In the genomic region with DNA sequence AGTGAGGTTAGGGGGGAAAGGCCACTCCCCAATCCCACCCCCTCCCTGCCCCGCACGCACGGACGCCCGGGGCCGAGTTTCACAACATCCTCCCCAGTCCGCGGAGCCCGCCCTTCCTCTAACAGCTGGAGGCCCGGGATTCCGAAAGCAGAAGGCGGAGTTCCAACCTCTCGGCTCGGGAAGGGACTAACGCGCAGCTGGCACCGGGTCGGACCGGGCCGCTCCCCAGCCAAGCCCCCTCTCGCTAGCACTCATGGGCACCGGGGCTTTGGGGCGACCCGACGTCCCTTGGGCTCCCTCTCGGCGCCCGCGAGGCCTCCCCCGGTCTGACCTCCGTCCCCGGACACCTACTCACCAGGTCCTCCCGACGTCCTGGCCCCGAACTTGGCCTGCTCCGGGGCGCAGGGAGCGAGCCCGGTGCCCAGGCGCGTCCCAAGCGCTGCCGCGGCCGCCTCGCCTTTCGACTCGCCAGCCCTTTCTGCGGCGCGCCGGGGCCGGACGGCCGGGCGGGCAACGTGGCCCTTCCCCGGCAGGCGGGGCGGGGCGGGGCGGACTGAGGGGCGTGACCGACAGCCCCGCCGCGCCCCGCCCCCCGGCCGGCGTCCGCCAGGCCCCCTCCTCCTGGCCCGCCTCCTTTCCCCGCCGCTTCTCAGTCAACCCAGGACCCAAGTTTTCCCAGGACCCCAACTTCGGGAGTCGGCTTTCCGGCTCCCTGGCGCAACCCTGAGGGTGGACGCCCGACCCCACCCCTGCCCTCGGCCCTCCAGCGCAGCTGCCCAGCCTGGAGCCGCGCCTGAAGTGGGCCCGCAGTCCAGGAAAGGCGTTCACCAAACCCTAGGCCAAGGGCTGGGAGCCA, we compare ENCODE assay signal across 8 cellular contexts. TPM values are rescaled to one million over a fixed set of nuclear protein-coding genes. Genes with fewer than 3 reads are reported as not detected.
DNase-seq lines count a peak whose midpoint lies in the region; ATAC-seq and TF ChIP-seq lines count a peak whose summit lies in the region.

Gene MGAT1 (minus strand): TSS at position 482 of the 856 bp plus-strand sequence. CDS start 9,835 bp downstream, outside the sequence.

- TF ChIP-seq CTCF in endodermal cell (conservative IDR thresholded peaks at IDR 0.05) (no peak), mesothelial cell of epicardium (IDR thresholded peaks at IDR 0.05; ENCODE audit: unreplicated experiment) (no peak)

- DNase-seq in 8988T (peak; percentile 93), NCI-H748 treated with DMSO at 0.1 percent for 48 hours (lab: John Stamatoyannopoulos, UW) (peak; percentile 36), endodermal cell (peak; percentile 91), mesothelial cell of epicardium (ENCODE audit: low spot score in 2 of 2, unreplicated experiment in 2 of 2) (peak; percentile 76 to 82)
- DNase-seq in activated CD8-positive, alpha-beta memory T cell treated with anti-CD3 and anti-CD28 coated beads for 48 hours (ENCODE audit: low read depth in 2 of 3, low spot score in 2 of 3), result peak; percentile 59 to 62 (median 61)
- DNase-seq in stimulated activated CD8-positive, alpha-beta memory T cell treated with anti-CD3 and anti-CD28 coated beads, Interleukin-15, amount 100 ng/mL, for 48 hours (ENCODE audit: low read depth in 2 of 2), result peak; percentile 64 to 74

- ATAC-seq in GM18511 (IDR thresholded peaks at IDR 0.05; ENCODE audit: unreplicated experiment) (peak; percentile 43), HG03064 (IDR thresholded peaks at IDR 0.05; ENCODE audit: low read depth, unreplicated experiment) (peak; percentile 34)

- peak within 1 kb of the TSS; percentile 95 for H3K27ac Mint-ChIP-seq in endodermal cell
- peak within 1 kb of the TSS; percentile 96 for H3K27ac Mint-ChIP-seq in mesothelial cell of epicardium

- peak within 1 kb of the TSS; percentile 83 for H3K9ac ChIP-seq in endodermal cell (ENCODE audit: extremely low read depth, low read length, poor library complexity, severe bottlenecking)

- H3K4me1 Mint-ChIP-seq in endodermal cell, result peaks cover 51% of the 10 kb centered on the region
- peaks cover 53% of the 10 kb centered on the region for H3K4me1 Mint-ChIP-seq in mesothelial cell of epicardium

- H3K36me3 Mint-ChIP-seq in endodermal cell (ENCODE audit: low read depth) (peaks cover 45% of the 10 kb centered on the region), mesothelial cell of epicardium (peaks cover 8% of the 10 kb centered on the region)

- 0 to 1% methylated on average over 13 to 87 of the region's 87 CpGs for WGBS in endodermal cell (ENCODE audit: insufficient coverage in 1 of 2, insufficient read length in 1 of 2), 2 experiments

- H3K27me3 Mint-ChIP-seq in endodermal cell (ENCODE audit: insufficient read depth) (no peaks in the 10 kb centered on the region), mesothelial cell of epicardium (ENCODE audit: low read depth) (no peaks in the 10 kb centered on the region)

- H3K27me3 ChIP-seq in endodermal cell (ENCODE audit: control insufficient read depth, insufficient read depth, low read length, poor library complexity, severe bottlenecking), result no peaks in the 10 kb centered on the region

- peak within 1 kb of the TSS; percentile 89 for H3K4me3 ChIP-seq in endodermal cell (ENCODE audit: low read length)

- H3K9me3 ChIP-seq in endodermal cell (ENCODE audit: control insufficient read depth, low read length), result no peaks in the 10 kb centered on the region

- H3K4me1 ChIP-seq in endodermal cell (ENCODE audit: control insufficient read depth, insufficient read depth, low read length), result peaks cover 33% of the 10 kb centered on the region

- peak within 1 kb of the TSS; percentile 78 for H3K27ac ChIP-seq in endodermal cell (ENCODE audit: low read depth, low read length)

- H3K9me3 Mint-ChIP-seq in endodermal cell (no peaks in the 10 kb centered on the region), mesothelial cell of epicardium (no peaks in the 10 kb centered on the region)

- H3K36me3 ChIP-seq in endodermal cell (ENCODE audit: control insufficient read depth, insufficient read depth, low read length), result peaks cover 10% of the 10 kb centered on the region

- H3K4me3 Mint-ChIP-seq in endodermal cell (peak within 1 kb of the TSS; percentile 67), mesothelial cell of epicardium (peak within 1 kb of the TSS; percentile 72)

RNA-seq across cellular contexts. Expression of gene MGAT1, which starts in this region (rescaled TPM):
- total RNA-seq in endodermal cell (100 to 1,000 TPM in 1 of 2 donors, 10 to 100 TPM in 1; 76.2 to 101 TPM), mesothelial cell of epicardium (91.4 to 93.8 TPM (median 92.3 TPM) in 3 replicates)
- polyA plus RNA-seq in endodermal cell (2013, experiment 1 of 2), result 58.9 TPM
- 55.0 TPM for polyA plus RNA-seq in endodermal cell (2013, experiment 2 of 2)

Comparison
In these comparisons a context has a peak if more than half of its experiments do, and no peak if none do; other contexts are left out.
1. Peak in every context shown above with its lines: DNase-seq, ATAC-seq, H3K4me3 ChIP-seq and H3K27ac ChIP-seq.
2. DNase-seq: peak in every context shown above with its lines; median percentile 93 in 8988T; 91 in endodermal cell; 79 in mesothelial cell of epicardium; 69 in stimulated activated CD8-positive, alpha-beta memory T cell treated with anti-CD3 and anti-CD28 coated beads, Interleukin-15, amount 100 ng/mL, for 48 hours; 61 in activated CD8-positive, alpha-beta memory T cell treated with anti-CD3 and anti-CD28 coated beads for 48 hours; 36 in NCI-H748 treated with DMSO at 0.1 percent for 48 hours.